Comparison of ENCODE assay signal across 6 cellular contexts in the genomic region with DNA sequence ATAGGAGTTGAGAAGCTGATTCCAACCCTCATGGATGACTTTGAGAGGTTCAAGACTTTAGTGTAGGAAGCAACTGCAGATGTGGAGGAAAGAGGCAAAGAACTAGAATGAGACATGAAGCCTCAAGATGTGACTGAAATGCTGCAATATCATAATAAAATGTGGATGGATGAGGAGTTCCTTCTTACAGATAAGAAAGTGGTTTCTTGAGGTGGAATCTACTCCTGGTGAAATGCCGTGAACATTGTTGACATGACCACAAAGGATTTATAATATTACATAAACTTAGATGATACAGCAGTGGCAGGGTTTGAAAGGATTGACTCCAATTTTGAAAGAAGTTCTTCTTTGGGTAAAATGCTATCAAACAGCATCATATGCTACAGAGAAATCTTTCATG.
"Had no signal": no experiment of that assay in that cellular context is flagged by ENCODE, and none has a peak within 500 bp of the region (broad histone marks: within the 10 kb centered on the region; RNA-seq: fewer than 3 reads in every experiment).

No MANE protein-coding gene starts in this region.

- FAIRE-seq: G401.6, GM12892, GM18507, GM19239 had no signal

- DNase-seq: GDM1, GF-D8 had no signal
